1 cellular context compared by ENCODE assay signal in the genomic region with DNA sequence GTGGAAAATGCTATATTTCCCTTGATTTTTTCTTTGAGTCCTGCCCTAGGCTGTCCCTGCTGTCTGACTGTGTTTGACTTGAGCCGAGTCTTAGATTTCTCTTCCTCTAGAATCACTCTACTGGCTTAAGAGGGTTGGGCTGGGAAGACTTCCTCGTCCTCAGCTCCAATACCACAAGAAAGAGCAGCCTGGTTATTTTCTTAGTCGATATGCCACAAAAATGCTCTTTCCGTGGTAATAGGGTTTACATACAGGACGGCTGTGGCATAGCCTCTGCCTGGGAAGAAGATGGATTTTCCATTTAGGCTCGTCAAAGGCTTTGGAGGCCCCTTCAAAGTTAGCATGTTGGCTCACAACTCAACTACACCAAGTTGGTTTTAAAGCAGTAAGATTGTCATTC.
TF ChIP-seq lines count a peak whose summit lies in the region.

No MANE protein-coding gene starts in this region.

TF ChIP-seq in GM23338, 12 proteins besides CTCF, POLR2A, EP300 and RAD21 (continued from another document):
- no peak for TF ChIP-seq ZNF462 (CRISPR knock-in tag; IDR thresholded peaks at IDR 0.05)
